1 cellular context compared by ENCODE assay signal in the genomic region with DNA sequence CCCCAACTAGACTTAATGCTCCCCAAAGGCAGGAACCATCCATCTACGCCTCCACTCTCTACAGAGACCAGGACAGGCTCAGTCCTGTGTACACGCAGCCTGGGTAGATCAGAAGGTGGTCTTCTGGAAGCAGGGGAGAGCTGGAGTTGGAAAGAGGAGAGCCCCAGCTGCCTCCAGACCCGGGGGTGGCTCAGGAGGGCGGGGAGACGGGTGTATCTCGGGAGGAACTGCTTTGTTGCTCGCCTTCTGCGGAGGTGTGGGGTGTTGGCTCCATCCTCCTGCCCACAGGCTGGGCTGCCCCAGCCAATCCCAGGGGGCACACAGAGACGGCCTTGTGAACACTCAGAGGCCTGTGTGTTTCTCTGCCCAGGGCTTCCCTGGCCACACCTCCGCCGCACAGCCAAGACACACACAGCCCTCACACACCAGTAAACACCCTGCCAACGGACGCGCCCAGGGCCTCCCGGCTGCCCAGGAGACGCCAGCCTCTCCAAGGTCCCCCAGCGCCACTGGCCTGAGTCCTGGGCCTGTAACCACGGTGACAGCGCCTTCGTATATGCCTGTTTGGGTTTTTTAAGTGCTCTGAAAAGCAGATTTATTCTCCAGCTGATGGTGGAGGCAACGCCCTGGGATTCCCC.
TF ChIP-seq lines count a peak whose summit lies in the region.

No MANE protein-coding gene starts in this region.

TF ChIP-seq in HepG2, 621 proteins besides CTCF, POLR2A, EP300 and RAD21 (continued from another document):
- TF ChIP-seq, protein P1, sequence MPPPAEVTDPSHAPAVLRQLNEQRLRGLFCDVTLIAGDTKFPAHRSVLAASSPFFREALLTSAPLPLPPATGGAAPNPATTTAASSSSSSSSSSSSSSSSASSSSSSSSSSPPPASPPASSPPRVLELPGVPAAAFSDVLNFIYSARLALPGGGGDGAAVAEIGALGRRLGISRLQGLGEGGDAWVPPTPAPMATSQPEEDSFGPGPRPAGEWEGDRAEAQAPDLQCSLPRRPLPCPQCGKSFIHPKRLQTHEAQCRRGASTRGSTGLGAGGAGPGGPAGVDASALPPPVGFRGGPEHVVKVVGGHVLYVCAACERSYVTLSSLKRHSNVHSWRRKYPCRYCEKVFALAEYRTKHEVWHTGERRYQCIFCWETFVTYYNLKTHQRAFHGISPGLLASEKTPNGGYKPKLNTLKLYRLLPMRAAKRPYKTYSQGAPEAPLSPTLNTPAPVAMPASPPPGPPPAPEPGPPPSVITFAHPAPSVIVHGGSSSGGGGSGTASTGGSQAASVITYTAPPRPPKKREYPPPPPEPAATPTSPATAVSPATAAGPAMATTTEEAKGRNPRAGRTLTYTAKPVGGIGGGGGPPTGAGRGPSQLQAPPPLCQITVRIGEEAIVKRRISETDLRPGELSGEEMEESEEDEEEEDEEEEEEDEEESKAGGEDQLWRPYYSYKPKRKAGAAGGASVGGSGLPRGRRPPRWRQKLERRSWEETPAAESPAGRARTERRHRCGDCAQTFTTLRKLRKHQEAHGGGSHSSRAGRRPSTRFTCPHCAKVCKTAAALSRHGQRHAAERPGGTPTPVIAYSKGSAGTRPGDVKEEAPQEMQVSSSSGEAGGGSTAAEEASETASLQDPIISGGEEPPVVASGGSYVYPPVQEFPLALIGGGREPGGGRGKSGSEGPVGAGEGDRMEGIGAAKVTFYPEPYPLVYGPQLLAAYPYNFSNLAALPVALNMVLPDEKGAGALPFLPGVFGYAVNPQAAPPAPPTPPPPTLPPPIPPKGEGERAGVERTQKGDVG (CRISPR knock-in tag; IDR thresholded peaks at IDR 0.05; ENCODE audit: borderline replicate concordance) = no peak
- TF ChIP-seq SOX5 (CRISPR knock-in tag; IDR thresholded peaks at IDR 0.05; ENCODE audit: borderline replicate concordance) = no peak
- no peak for TF ChIP-seq ISL2 (CRISPR knock-in tag; IDR thresholded peaks at IDR 0.05)
- no peak for TF ChIP-seq ZNF776 (CRISPR knock-in tag; IDR thresholded peaks at IDR 0.05)
- no peak for TF ChIP-seq ATAD3A (CRISPR knock-in tag; IDR thresholded peaks at IDR 0.05)
- no peak for TF ChIP-seq SIX1 (CRISPR knock-in tag; IDR thresholded peaks at IDR 0.05; ENCODE audit: borderline replicate concordance)
- no peak for TF ChIP-seq KDM3A (CRISPR knock-in tag; IDR thresholded peaks at IDR 0.05; ENCODE audit: low read depth)
